In genomic region chr5:110398951-110399350, GRCh38 we compare ENCODE assay signal across 30 cellular contexts.
"Had no signal": no experiment of that assay in that cellular context is flagged by ENCODE, and none has a peak within 500 bp of the region (broad histone marks: within the 10 kb centered on the region; RNA-seq: fewer than 3 reads in every experiment).

No MANE protein-coding gene starts in this region.

- ATAC-seq: activated CD4-positive, alpha-beta T cell treated with anti-CD3 and anti-CD28 coated beads for 36 hours; activated CD8-positive, alpha-beta memory T cell treated with anti-CD3 and anti-CD28 coated beads, Interleukin-2, amount 10 ng/mL, durations not matched to agents 7 days and 5 days; activated CD8-positive, alpha-beta T cell treated with anti-CD3 and anti-CD28 coated beads, Interleukin-2, amount 10 ng/mL, durations not matched to agents 7 days and 5 days; activated naive CD8-positive, alpha-beta T cell treated with anti-CD3 and anti-CD28 coated beads, Interleukin-2, amount 50 U/mL, for 24 hours; body of pancreas; gastroesophageal sphincter; heart right ventricle; T-helper 17 cell had no signal

- H3K4me1 ChIP-seq: adrenal gland, body of pancreas, colonic mucosa, esophagus squamous epithelium, gastroesophageal sphincter, heart right ventricle had no signal

- DNase-seq: activated CD4-positive, alpha-beta memory T cell treated with anti-CD3 and anti-CD28 coated beads for 36 hours; activated CD4-positive, alpha-beta T cell treated with anti-CD3 and anti-CD28 coated beads for 36 hours; activated CD4-positive, alpha-beta T cell treated with anti-CD3 and anti-CD28 coated beads, Interleukin-2, amount 10 ng/mL, durations not matched to agents 24 days and 14 days; activated CD4-positive, CD25-positive, alpha-beta regulatory T cell; activated CD4-positive, CD25-positive, alpha-beta regulatory T cell treated with anti-CD3 and anti-CD28 coated beads, Interleukin-2, amount 50 U/mL, for 72 hours; activated CD8-positive, alpha-beta memory T cell treated with anti-CD3 and anti-CD28 coated beads, Interleukin-2, amount 10 ng/mL, durations not matched to agents 7 days and 5 days; activated CD8-positive, alpha-beta memory T cell treated with anti-CD3 and anti-CD28 coated beads, Interleukin-2, amount 50 U/mL, for 4 hours; activated CD8-positive, alpha-beta T cell treated with anti-CD3 and anti-CD28 coated beads, Interleukin-2, amount 10 ng/mL, durations not matched to agents 7 days and 5 days; activated effector memory CD4-positive, alpha-beta T cell treated with anti-CD3 and anti-CD28 coated beads, Interleukin-2, amount 50 U/mL, for 16 hours; activated naive CD4-positive, alpha-beta T cell treated with anti-CD3 and anti-CD28 coated beads for 36 hours; activated naive CD8-positive, alpha-beta T cell treated with anti-CD3 and anti-CD28 coated beads for 36 hours; activated naive CD8-positive, alpha-beta T cell treated with anti-CD3 and anti-CD28 coated beads, Interleukin-2, amount 50 U/mL, for 24 hours; activated T-cell treated with anti-CD3 and anti-CD28 coated beads, Interleukin-2, amount 50 U/mL, for 1 hour; activated T-cell treated with anti-CD3 and anti-CD28 coated beads, Interleukin-2, amount 50 U/mL, for 48 hours; adrenal gland; amygdala; aorta; body of pancreas; caudate nucleus; colonic mucosa; effector CD8-positive, alpha-beta T cell; esophagus squamous epithelium; foreskin melanocyte; heart right ventricle; T-helper 17 cell; T1000 had no signal

- H3K4me3 ChIP-seq: adrenal gland, body of pancreas, colonic mucosa, esophagus squamous epithelium, gastroesophageal sphincter, heart right ventricle had no signal

- H3K9me3 ChIP-seq: adrenal gland, body of pancreas, colonic mucosa, esophagus squamous epithelium, gastroesophageal sphincter had no signal

- H3K27ac ChIP-seq: adrenal gland, body of pancreas, colonic mucosa, epithelial cell of prostate, esophagus squamous epithelium, gastroesophageal sphincter, heart right ventricle had no signal

- H3K27me3 ChIP-seq: adrenal gland, body of pancreas, colonic mucosa, esophagus squamous epithelium, gastroesophageal sphincter, heart right ventricle had no signal

- H3K36me3 ChIP-seq: adrenal gland, colonic mucosa, esophagus squamous epithelium, gastroesophageal sphincter, heart right ventricle had no signal

- FAIRE-seq: endometrium, endothelial cell of umbilical vein had no signal
